Comparison of ENCODE assay signal across 8 cellular contexts in genomic region chr12:131894981-131895639, GRCh38. TPM values are rescaled to one million over a fixed set of nuclear protein-coding genes. Genes with fewer than 3 reads are reported as not detected.
DNase-seq lines count a peak whose midpoint lies in the region; ATAC-seq and TF ChIP-seq lines count a peak whose summit lies in the region.

No MANE protein-coding gene starts in this region.

- H3K27me3 ChIP-seq in dorsolateral prefrontal cortex = no peaks in the 10 kb centered on the region

- H3K9me3 ChIP-seq in mucosa of descending colon = no peaks in the 10 kb centered on the region

- intact Hi-C loops in dorsolateral prefrontal cortex (cut with DNase I) (loop anchor here (5.0 to 10.0 kb wide), 4 partner anchors 52 to 600 kb away; partner anchors contain the start of genes EP400 (in 1 of the 2) and FBRSL1 (in 1 of the 2)), mucosa of descending colon (cut with DNase I, micrococcal nuclease) (no loop called here)

- peaks cover 13% of the 10 kb centered on the region for H3K4me1 ChIP-seq in mucosa of descending colon (ENCODE audit: low read depth)

- TF ChIP-seq CTCF in dorsolateral prefrontal cortex (IDR thresholded peaks at IDR 0.05 in 54 of 56, conservative IDR thresholded peaks at IDR 0.05 in 2 of 56; ENCODE audit: low read depth in 1 of 56, partially characterized antibody in 56 of 56) (no peak), mucosa of descending colon (IDR thresholded peaks at IDR 0.05) (no peak)

- DNase-seq in DMS53 (lab: John Stamatoyannopoulos, UW) (peak; percentile 68), DMS53 treated with DMSO at 0.1 percent for 48 hours (lab: John Stamatoyannopoulos, UW; ENCODE audit: unreplicated experiment) (no peak), NCI-H69 (lab: John Stamatoyannopoulos, UW) (peak; percentile 61), dorsolateral prefrontal cortex (peak in 2 of 10 donors; percentile 35 to 47), mucosa of descending colon (peak in 2 of 3 donors; percentile 30 to 58), OCI-M2 (lab: John Stamatoyannopoulos, UW; ENCODE audit: unreplicated experiment) (no peak), NCI-H1048 (lab: John Stamatoyannopoulos, UW) (no peak), SKM-1 treated with dmso at 0.1 percent for 144 hours (lab: John Stamatoyannopoulos, UW; ENCODE audit: unreplicated experiment) (no peak)

- ATAC-seq in mucosa of descending colon = no peak

- H3K4me3 ChIP-seq in dorsolateral prefrontal cortex = peak overlapping the region; percentile 54 to 92 (median 71)
- peak overlapping the region; percentile 32 for H3K4me3 ChIP-seq in mucosa of descending colon

- H3K27ac ChIP-seq in dorsolateral prefrontal cortex = peak overlapping the region in 58 of 59 donors; percentile 49 to 99 (median 95)

- H3K36me3 ChIP-seq in mucosa of descending colon (ENCODE audit: low read depth) = no peaks in the 10 kb centered on the region

RNA-seq across cellular contexts. Expression of gene ULK1, which starts 0.7 kb away (rescaled TPM):
- total RNA-seq in dorsolateral prefrontal cortex (100 to 1,000 TPM in 53 of 120 experiments, 10 to 100 TPM in 67; 43.7 to 169 (median 98.4) TPM), mucosa of descending colon (10 to 100 TPM; 20.0 to 60.4 (median 28.3) TPM)

RNA-seq across cellular contexts. Expression of gene PUS1, which starts 34.0 kb away (rescaled TPM):
- total RNA-seq in dorsolateral prefrontal cortex (10 to 100 TPM; 14.3 to 37.0 (median 24.2) TPM), mucosa of descending colon (10 to 100 TPM; 21.0 to 28.3 (median 22.9) TPM)

RNA-seq across cellular contexts. Expression of gene EP400, which starts 54.6 kb away (rescaled TPM):
- 10 to 100 TPM; 52.1 to 79.5 (median 64.6) TPM for total RNA-seq in dorsolateral prefrontal cortex
- total RNA-seq in mucosa of descending colon = 10 to 100 TPM; 34.9 to 47.8 (median 40.7) TPM

Comparison
In these comparisons a context has a peak if more than half of its experiments do, and no peak if none do; other contexts are left out.
1. DNase-seq: peak in DMS53 (single experiment), NCI-H69 (single experiment) and mucosa of descending colon (2 of 3); none in DMS53 treated with DMSO at 0.1 percent for 48 hours (single experiment), OCI-M2 (single experiment), NCI-H1048 (single experiment) and SKM-1 treated with dmso at 0.1 percent for 144 hours (single experiment).
2. intact Hi-C loops: an anchor here in dorsolateral prefrontal cortex (5.0 to 10.0 kb wide); none called in mucosa of descending colon.